ENCODE assay signal across 8 cellular contexts in genomic region chr2:636649-637405, GRCh38. TPM values are rescaled to one million over a fixed set of nuclear protein-coding genes. Genes with fewer than 3 reads are reported as not detected.
DNase-seq lines count a peak whose midpoint lies in the region; ATAC-seq and TF ChIP-seq lines count a peak whose summit lies in the region.

No MANE protein-coding gene starts in this region.

- H3K4me3 ChIP-seq in adipocyte (ENCODE audit: low read length) (no peak overlapping the region), heart right ventricle (peak overlapping the region in 9 of 10 donors; percentile 27 to 54 (median 41)), psoas muscle (peak overlapping the region; percentile 58)

- DNase-seq in activated gamma-delta T cell treated with Interleukin-2 at 50 U/mL for 16 hours (peak; percentile 50), activated gamma-delta T cell (lab: John Stamatoyannopoulos, UW) (no peak), HS-5 (ENCODE audit: low read depth) (peak; percentile 2), SHP77 treated with DMSO at 0.1 percent for 48 hours (lab: John Stamatoyannopoulos, UW) (peak; percentile 33), adipocyte (ENCODE audit: low read depth) (peak; percentile 91), heart right ventricle (peak; percentile 59 to 75), psoas muscle (peak; percentile 76 to 80), islet precursor cell (no peak)

- H3K9me3 ChIP-seq in adipocyte (ENCODE audit: control insufficient read depth, low read length) (peaks cover 8% of the 10 kb centered on the region), heart right ventricle (peaks cover 0 to 7% (median 0%) of the 10 kb centered on the region in 11 donors), psoas muscle (no peaks in the 10 kb centered on the region)

- H3K36me3 ChIP-seq in adipocyte (ENCODE audit: control insufficient read depth, insufficient read depth, low read length, severe bottlenecking) (no peaks in the 10 kb centered on the region), heart right ventricle (no peaks in the 10 kb centered on the region), psoas muscle (ENCODE audit: insufficient read depth in 1 of 2, low read depth in 1 of 2) (no peaks in the 10 kb centered on the region)

- ATAC-seq in heart right ventricle (peak; percentile 68 to 81 (median 74)), psoas muscle (peak; percentile 36 to 78 (median 52))

- TF ChIP-seq CTCF in heart right ventricle (IDR thresholded peaks at IDR 0.05): peak; percentile 69 to 87 (median 85)
- TF ChIP-seq CTCF in psoas muscle (IDR thresholded peaks at IDR 0.05): peak; percentile 65

- no peak overlapping the region for H3K9ac ChIP-seq in adipocyte (ENCODE audit: low read length)

- H3K4me1 ChIP-seq in adipocyte (ENCODE audit: control insufficient read depth, insufficient read depth, low read length) (no peaks in the 10 kb centered on the region), heart right ventricle (peaks cover 5 to 9% (median 6%) of the 10 kb centered on the region in 9 donors), psoas muscle (no peaks in the 10 kb centered on the region)

- WGBS in heart right ventricle, 2 donors: 7 to 8% methylated on average over 55 to 56 of the region's 56 CpGs
- 13 to 21% (median 14%) methylated on average over 50 to 56 of the region's 56 CpGs for WGBS in psoas muscle, 3 donors

- H3K27me3 ChIP-seq in adipocyte (replicated peaks; ENCODE audit: control insufficient read depth, insufficient read depth, low read length) (peaks cover 18% of the 10 kb centered on the region), heart right ventricle (peaks cover 0 to 30% (median 14%) of the 10 kb centered on the region in 7 donors), psoas muscle (ENCODE audit: insufficient read depth in 3 of 3, low read length in 2 of 3) (peaks cover 0 to 12% (median 2%) of the 10 kb centered on the region in 3 donors)

- intact Hi-C loops in heart right ventricle (cut with DNase I): loop anchor here in 3 of 10 donors (10.0 kb wide), 2 partner anchors 382 to 392 kb away; no protein-coding TSS in a partner anchor
- intact Hi-C loops in psoas muscle (cut with DNase I): loop anchor here in 1 of 2 donors (10.0 kb wide), 1 partner anchor 392 kb away; no protein-coding TSS in a partner anchor

- no peak overlapping the region for H3K27ac ChIP-seq in heart right ventricle
- H3K27ac ChIP-seq in psoas muscle: no peak overlapping the region

RNA-seq across cellular contexts. Expression of gene TMEM18, which starts 40.4 kb away (rescaled TPM):
- total RNA-seq in heart right ventricle: 10 to 100 TPM; 10.1 to 13.4 (median 12.2) TPM
- polyA plus RNA-seq in heart right ventricle: 10 to 100 TPM; 10.2 to 21.9 TPM
- total RNA-seq in psoas muscle: 10 to 100 TPM; 13.3 to 22.6 (median 16.0) TPM
- polyA plus RNA-seq in psoas muscle: 10 to 100 TPM in 2 of 3 donors, 1 to 10 TPM in 1; 8.2 to 27.9 (median 18.1) TPM

Comparison
In these comparisons a context has a peak if more than half of its experiments do, and no peak if none do; other contexts are left out.
1. DNase-seq: peak in activated gamma-delta T cell treated with Interleukin-2 at 50 U/mL for 16 hours (single experiment), HS-5 (single experiment), SHP77 treated with DMSO at 0.1 percent for 48 hours (single experiment), adipocyte (single experiment), heart right ventricle (2 of 2) and psoas muscle (2 of 2); none in activated gamma-delta T cell (single experiment) and islet precursor cell (single experiment).